Comparison of ENCODE assay signal across 17 cellular contexts in genomic region chr17:43444223-43445008, GRCh38. TPM values are rescaled to one million over a fixed set of nuclear protein-coding genes. Genes with fewer than 3 reads are reported as not detected.
A peak's percentile ranks its signal among the peaks of the same experiment; 100 is the strongest.
DNase-seq lines count a peak whose midpoint lies in the region; ATAC-seq and TF ChIP-seq lines count a peak whose summit lies in the region.
"Had no signal": no experiment of that assay in that cellular context is flagged by ENCODE, and none has a peak within 500 bp of the region (broad histone marks: within the 10 kb centered on the region; RNA-seq: fewer than 3 reads in every experiment).

No MANE protein-coding gene starts in this region.

- H3K27ac Mint-ChIP-seq in chondrocyte (ENCODE audit: unreplicated experiment) (peak overlapping the region; percentile 86), WTC11 (no peak overlapping the region)
- H3K27ac Mint-ChIP-seq: activated naive CD4-positive, alpha-beta T cell treated with anti-CD3 and anti-CD28 coated beads, Interleukin-2, amount 50 U/mL, for 24 hours had no signal

- H3K4me3 ChIP-seq in HUES48 (ENCODE audit: low read depth, low read length) (no peak overlapping the region), skin epidermis (no peak overlapping the region)
- H3K4me3 ChIP-seq: colonic mucosa, K562, Peyer's patch, upper lobe of right lung had no signal

- H3K36me3 ChIP-seq in HUES48 (ENCODE audit: control insufficient read depth, insufficient read depth, low read length), result no peaks in the 10 kb centered on the region
- H3K36me3 ChIP-seq: colonic mucosa, Peyer's patch, upper lobe of right lung had no signal

- no peak for DNase-seq in chondrocyte (ENCODE audit: low spot score)
- DNase-seq in left lobe of liver (ENCODE audit: low spot score), result peak; percentile 74
- DNase-seq in WTC11 (ENCODE audit: low spot score), result no peak
- DNase-seq in C1 segment of cervical spinal cord (lab: John Stamatoyannopoulos, UW), result no peak
- DNase-seq in NCI-H1417 treated with DMSO at 0.1 percent for 48 hours (lab: John Stamatoyannopoulos, UW), result no peak
- DNase-seq: colonic mucosa, DND-41, erythroblast, NCI-H524 treated with DMSO at 0.1 percent for 48 hours, Peyer's patch, posterior cingulate gyrus, upper lobe of right lung had no signal

- CTCF ChIA-PET in WTC11 (lab: Charles Lee), result interaction anchor here (1.0 kb wide), 1 partner anchor 50 kb away, joined by 4 read pairs; no protein-coding TSS in a partner anchor

- H3K9me3 Mint-ChIP-seq in chondrocyte (ENCODE audit: low read depth), result no peaks in the 10 kb centered on the region
- peaks cover 7% of the 10 kb centered on the region; the same call in 1 of the 2 replicates for H3K9me3 Mint-ChIP-seq in WTC11
- H3K9me3 Mint-ChIP-seq: activated naive CD4-positive, alpha-beta T cell treated with anti-CD3 and anti-CD28 coated beads, Interleukin-2, amount 50 U/mL, for 24 hours had no signal

- H3K9me3 ChIP-seq in HUES48 (ENCODE audit: control insufficient read depth, insufficient read depth, low read length), result no peaks in the 10 kb centered on the region
- H3K9me3 ChIP-seq: colonic mucosa, Peyer's patch, upper lobe of right lung had no signal

- H3K4me1 Mint-ChIP-seq in chondrocyte (ENCODE audit: low read depth) (peaks cover 28% of the 10 kb centered on the region), WTC11 (peaks cover 4% of the 10 kb centered on the region)
- H3K4me1 Mint-ChIP-seq: activated naive CD4-positive, alpha-beta T cell treated with anti-CD3 and anti-CD28 coated beads, Interleukin-2, amount 50 U/mL, for 24 hours had no signal

- no peak overlapping the region for H3K9ac ChIP-seq in HUES48 (ENCODE audit: low read depth, low read length)

- TF ChIP-seq CTCF in chondrocyte (IDR thresholded peaks at IDR 0.05) (no peak), WTC11 (IDR thresholded peaks at IDR 0.05) (no peak)

- H3K4me1 ChIP-seq in HUES48 (ENCODE audit: control insufficient read depth, insufficient read depth, low read length), result no peaks in the 10 kb centered on the region
- H3K4me1 ChIP-seq: colonic mucosa, Peyer's patch had no signal

- ATAC-seq in left lobe of liver, result peak; percentile 78
- ATAC-seq in WTC11, result no peak
- ATAC-seq in HG02763 (IDR thresholded peaks at IDR 0.05; ENCODE audit: unreplicated experiment), result no peak
- ATAC-seq: K562, upper lobe of right lung had no signal

- no peaks in the 10 kb centered on the region for H3K27me3 ChIP-seq in HUES48 (ENCODE audit: control insufficient read depth, insufficient read depth, low read length)
- H3K27me3 ChIP-seq: colonic mucosa, Peyer's patch, upper lobe of right lung had no signal

- peak overlapping the region; percentile 31 for H3K27ac ChIP-seq in HUES48 (ENCODE audit: low read depth, low read length)
- H3K27ac ChIP-seq in skin epidermis, result peak overlapping the region in 18 of 21 experiments; percentile 6 to 75 (median 48)
- H3K27ac ChIP-seq: colonic mucosa, Peyer's patch, upper lobe of right lung had no signal

- POLR2A ChIA-PET in WTC11 (lab: Charles Lee), result no interaction called here

- H3K4me3 Mint-ChIP-seq in chondrocyte (ENCODE audit: unreplicated experiment) (no peak overlapping the region), WTC11 (no peak overlapping the region)
- H3K4me3 Mint-ChIP-seq: activated naive CD4-positive, alpha-beta T cell treated with anti-CD3 and anti-CD28 coated beads, Interleukin-2, amount 50 U/mL, for 24 hours had no signal

- H3K27me3 Mint-ChIP-seq in chondrocyte (ENCODE audit: low read depth), result no peaks in the 10 kb centered on the region
- no peaks in the 10 kb centered on the region; the same call in 1 of the 2 replicates for H3K27me3 Mint-ChIP-seq in WTC11 (ENCODE audit: low read depth)

- H3K36me3 Mint-ChIP-seq in chondrocyte (ENCODE audit: low read depth), result no peaks in the 10 kb centered on the region
- H3K36me3 Mint-ChIP-seq in WTC11, result no peaks in the 10 kb centered on the region
- H3K36me3 Mint-ChIP-seq: activated naive CD4-positive, alpha-beta T cell treated with anti-CD3 and anti-CD28 coated beads, Interleukin-2, amount 50 U/mL, for 24 hours had no signal

TF ChIP-seq in WTC11, 78 proteins besides CTCF, POLR2A, EP300 and RAD21:
- TF ChIP-seq ZNF121 (CRISPR knock-in tag; IDR thresholded peaks at IDR 0.05), result no peak
- TF ChIP-seq ZNF138 (CRISPR knock-in tag; conservative IDR thresholded peaks at IDR 0.05), result no peak
- no peak for TF ChIP-seq ATF3 (CRISPR knock-in tag; conservative IDR thresholded peaks at IDR 0.05)
- no peak for TF ChIP-seq MAX (CRISPR knock-in tag; IDR thresholded peaks at IDR 0.05)
- TF ChIP-seq SOX15 (CRISPR knock-in tag; IDR thresholded peaks at IDR 0.05), result no peak
- no peak for TF ChIP-seq ZNF423 (CRISPR knock-in tag; IDR thresholded peaks at IDR 0.05)
- no peak for TF ChIP-seq ARID4B (CRISPR knock-in tag; IDR thresholded peaks at IDR 0.05; ENCODE audit: borderline replicate concordance)
- TF ChIP-seq PRDM15 (CRISPR knock-in tag; IDR thresholded peaks at IDR 0.05), result no peak
TF ChIP-seq in WTC11: peak in this region for 0.

RNA-seq across cellular contexts. Expression of gene DHX8, which starts 39.4 kb away (rescaled TPM):
- total RNA-seq in chondrocyte (39.0 to 49.6 TPM (median 49.2 TPM) in 3 replicates), left lobe of liver (13.7 TPM), WTC11 (2021) (47.9 to 58.5 TPM (median 58.3 TPM) in 3 replicates)

RNA-seq across cellular contexts. Expression of gene ARL4D, which starts 45.6 kb away (rescaled TPM):
- total RNA-seq in chondrocyte (33.8 to 38.0 TPM (median 37.5 TPM) in 3 replicates), left lobe of liver (15.4 TPM), WTC11 (2021) (11.9 to 13.4 TPM (median 13.0 TPM) in 3 replicates)
